16 cellular contexts compared by ENCODE assay signal in the genomic region with DNA sequence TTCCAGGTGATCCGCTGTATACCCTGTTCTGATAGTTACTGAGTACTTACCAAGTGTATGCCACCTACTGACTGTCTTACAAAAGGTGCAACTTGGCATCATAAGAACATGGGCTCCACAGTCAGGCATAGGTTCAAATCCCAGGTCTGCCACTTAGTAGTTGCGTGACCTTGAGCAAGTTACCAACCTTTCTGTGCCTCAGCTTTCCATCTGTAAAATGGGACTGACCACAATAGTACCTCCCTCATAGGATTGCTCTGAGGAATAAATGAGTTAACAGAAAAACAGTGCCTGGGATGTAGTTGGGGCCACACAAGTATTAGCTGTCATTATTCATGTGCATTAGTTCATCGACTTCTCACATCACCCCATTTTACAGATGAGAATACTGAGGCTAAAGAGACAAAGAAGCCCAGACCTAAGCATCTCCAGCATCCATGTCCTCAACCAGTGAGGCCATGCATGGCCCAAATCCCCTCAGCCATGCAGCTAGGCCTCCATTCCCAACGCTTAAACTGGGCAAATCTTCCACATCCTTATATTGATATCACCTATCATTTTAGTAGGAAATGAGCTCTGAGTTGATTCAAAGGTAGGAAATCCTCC. TPM values are rescaled to one million over a fixed set of nuclear protein-coding genes. Genes with fewer than 3 reads are reported as not detected.
A peak's percentile ranks its signal among the peaks of the same experiment; 100 is the strongest.
DNase-seq lines count a peak whose midpoint lies in the region; ATAC-seq and TF ChIP-seq lines count a peak whose summit lies in the region.
"Had no signal": no experiment of that assay in that cellular context is flagged by ENCODE, and none has a peak within 500 bp of the region (broad histone marks: within the 10 kb centered on the region; RNA-seq: fewer than 3 reads in every experiment).

No MANE protein-coding gene starts in this region.

- H3K4me1 Mint-ChIP-seq in activated T-cell treated with anti-CD3 and anti-CD28 coated beads, Interleukin-2, amount 50 U/mL, for 72 hours (ENCODE audit: low read depth) = peaks cover 71% of the 10 kb centered on the region
- H3K4me1 Mint-ChIP-seq in activated CD8-positive, alpha-beta T cell treated with anti-CD3 and anti-CD28 coated beads for 36 hours (ENCODE audit: low read depth) = peaks cover 71% of the 10 kb centered on the region

- no peak for TF ChIP-seq CTCF in activated CD8-positive, alpha-beta T cell treated with anti-CD3 and anti-CD28 coated beads for 36 hours (IDR thresholded peaks at IDR 0.05)
- TF ChIP-seq CTCF in right lobe of liver (IDR thresholded peaks at IDR 0.05) (no peak), upper lobe of right lung (IDR thresholded peaks at IDR 0.05) (no peak)

- H3K36me3 ChIP-seq in right lobe of liver (no peaks in the 10 kb centered on the region), upper lobe of right lung (no peaks in the 10 kb centered on the region)
- H3K36me3 ChIP-seq: SJCRH30, uterus had no signal

- DNase-seq in activated T-cell treated with anti-CD3 and anti-CD28 coated beads, Interleukin-2, amount 50 U/mL, for 72 hours = no peak
- DNase-seq in activated T-cell treated with anti-CD3 and anti-CD28 coated beads, Interleukin-2, amount 50 U/mL, for 48 hours = no peak
- no peak for DNase-seq in activated CD8-positive, alpha-beta T cell treated with anti-CD3 and anti-CD28 coated beads for 36 hours
- DNase-seq in right lobe of liver (no peak), upper lobe of right lung (no peak), iPS-NIHi11 (ENCODE audit: low spot score) (no peak), Ammon's horn (ENCODE audit: low spot score) (no peak)
- DNase-seq in activated effector memory CD4-positive, alpha-beta T cell treated with Interleukin-2 at 50 U/mL for 16 hours = no peak
- DNase-seq: DMS79, dorsolateral prefrontal cortex, foreskin melanocyte, H7, kidney, NCI-H146, uterus had no signal

- peak overlapping the region; percentile 90 for H3K27ac Mint-ChIP-seq in activated T-cell treated with anti-CD3 and anti-CD28 coated beads, Interleukin-2, amount 50 U/mL, for 72 hours
- peak overlapping the region; percentile 85 for H3K27ac Mint-ChIP-seq in activated CD8-positive, alpha-beta T cell treated with anti-CD3 and anti-CD28 coated beads for 36 hours

- H3K4me1 ChIP-seq in right lobe of liver (peaks cover 0 to 5% (median 2%) of the 10 kb centered on the region in 4 donors), upper lobe of right lung (peaks cover 10% of the 10 kb centered on the region)
- H3K4me1 ChIP-seq: uterus had no signal

- peak overlapping the region; percentile 52 to 54 for H3K4me3 Mint-ChIP-seq in activated T-cell treated with anti-CD3 and anti-CD28 coated beads, Interleukin-2, amount 50 U/mL, for 72 hours
- H3K4me3 Mint-ChIP-seq in activated CD8-positive, alpha-beta T cell treated with anti-CD3 and anti-CD28 coated beads for 36 hours = peak overlapping the region; percentile 34

- H3K4me3 ChIP-seq in right lobe of liver (no peak overlapping the region), upper lobe of right lung (no peak overlapping the region)
- H3K4me3 ChIP-seq: dorsolateral prefrontal cortex, SJCRH30, uterus had no signal

- peak in 1 of 2 donors; percentile 0 for ATAC-seq in activated T-cell treated with anti-CD3 and anti-CD28 coated beads, Interleukin-2, amount 50 U/mL, for 72 hours (replicated peaks in 1 of 2)
- no peak for ATAC-seq in activated CD8-positive, alpha-beta T cell treated with anti-CD3 and anti-CD28 coated beads for 36 hours
- ATAC-seq in right lobe of liver (no peak), upper lobe of right lung (no peak)

- CTCF ChIA-PET in activated CD8-positive, alpha-beta T cell treated with anti-CD3 and anti-CD28 coated beads for 36 hours (lab: Charles Lee) = interaction anchor here (1.4 to 2.5 kb wide), 6 partner anchors 14 to 238 kb away, joined by 3 to 9 read pairs (median 5); no protein-coding TSS in a partner anchor

- no peaks in the 10 kb centered on the region for H3K27me3 Mint-ChIP-seq in activated T-cell treated with anti-CD3 and anti-CD28 coated beads, Interleukin-2, amount 50 U/mL, for 72 hours (ENCODE audit: low read depth)
- H3K27me3 Mint-ChIP-seq in activated CD8-positive, alpha-beta T cell treated with anti-CD3 and anti-CD28 coated beads for 36 hours = no peaks in the 10 kb centered on the region

- WGBS in right lobe of liver (ENCODE audit: insufficient coverage, low coverage, low lambda C conversion rate, missing lambda C conversion rate) = 79% methylated on average over 2 of the region's 4 CpGs

- TF ChIP-seq POLR2A in right lobe of liver (IDR thresholded peaks at IDR 0.05) = no peak

- no peaks in the 10 kb centered on the region for H3K9me3 Mint-ChIP-seq in activated T-cell treated with anti-CD3 and anti-CD28 coated beads, Interleukin-2, amount 50 U/mL, for 72 hours
- no peaks in the 10 kb centered on the region for H3K9me3 Mint-ChIP-seq in activated CD8-positive, alpha-beta T cell treated with anti-CD3 and anti-CD28 coated beads for 36 hours

- H3K27ac ChIP-seq in right lobe of liver (peak overlapping the region; percentile 34 to 54 (median 53)), upper lobe of right lung (peak overlapping the region; percentile 58)
- H3K27ac ChIP-seq: dorsolateral prefrontal cortex, SJCRH30, uterus had no signal

- no peaks in the 10 kb centered on the region for H3K27me3 ChIP-seq in right lobe of liver
- H3K27me3 ChIP-seq in upper lobe of right lung = no peaks in the 10 kb centered on the region
- H3K27me3 ChIP-seq: dorsolateral prefrontal cortex, SJCRH30, uterus had no signal

- peaks cover 2 to 7% of the 10 kb centered on the region in 2 donors for H3K36me3 Mint-ChIP-seq in activated T-cell treated with anti-CD3 and anti-CD28 coated beads, Interleukin-2, amount 50 U/mL, for 72 hours (ENCODE audit: insufficient read depth in 2 of 2)
- H3K36me3 Mint-ChIP-seq in activated CD8-positive, alpha-beta T cell treated with anti-CD3 and anti-CD28 coated beads for 36 hours (ENCODE audit: low read depth) = peaks cover 11% of the 10 kb centered on the region

- POLR2A ChIA-PET in activated CD8-positive, alpha-beta T cell treated with anti-CD3 and anti-CD28 coated beads for 36 hours (lab: Charles Lee) = interaction anchor here (0.5 to 2.3 kb wide), 7 partner anchors 23 to 417 kb away, joined by 3 to 7 read pairs (median 3); a partner anchor contains a TSS

- intact Hi-C loops in activated CD8-positive, alpha-beta T cell treated with anti-CD3 and anti-CD28 coated beads for 36 hours (cut with micrococcal nuclease) = loop anchor here (10.0 kb wide), 1 partner anchor 94 kb away; a partner anchor contains a TSS
- intact Hi-C loops in right lobe of liver (cut with DNase I) (no loop called here), upper lobe of right lung (cut with DNase I) (no loop called here)

- H3K9me3 ChIP-seq in right lobe of liver (no peaks in the 10 kb centered on the region), upper lobe of right lung (no peaks in the 10 kb centered on the region)
- H3K9me3 ChIP-seq: SJCRH30, uterus had no signal

RNA-seq across cellular contexts. Expression of a gene that starts 51.3 kb away (rescaled TPM):
- not detected for total RNA-seq in activated T-cell treated with anti-CD3 and anti-CD28 coated beads, Interleukin-2, amount 50 U/mL, for 72 hours
- not detected for total RNA-seq in activated CD8-positive, alpha-beta T cell treated with anti-CD3 and anti-CD28 coated beads for 36 hours
- total RNA-seq in right lobe of liver = not detected
- total RNA-seq in upper lobe of right lung = not detected
- total RNA-seq: H7, kidney, SJCRH30 had no signal
